8 cellular contexts compared by ENCODE assay signal in the genomic region with DNA sequence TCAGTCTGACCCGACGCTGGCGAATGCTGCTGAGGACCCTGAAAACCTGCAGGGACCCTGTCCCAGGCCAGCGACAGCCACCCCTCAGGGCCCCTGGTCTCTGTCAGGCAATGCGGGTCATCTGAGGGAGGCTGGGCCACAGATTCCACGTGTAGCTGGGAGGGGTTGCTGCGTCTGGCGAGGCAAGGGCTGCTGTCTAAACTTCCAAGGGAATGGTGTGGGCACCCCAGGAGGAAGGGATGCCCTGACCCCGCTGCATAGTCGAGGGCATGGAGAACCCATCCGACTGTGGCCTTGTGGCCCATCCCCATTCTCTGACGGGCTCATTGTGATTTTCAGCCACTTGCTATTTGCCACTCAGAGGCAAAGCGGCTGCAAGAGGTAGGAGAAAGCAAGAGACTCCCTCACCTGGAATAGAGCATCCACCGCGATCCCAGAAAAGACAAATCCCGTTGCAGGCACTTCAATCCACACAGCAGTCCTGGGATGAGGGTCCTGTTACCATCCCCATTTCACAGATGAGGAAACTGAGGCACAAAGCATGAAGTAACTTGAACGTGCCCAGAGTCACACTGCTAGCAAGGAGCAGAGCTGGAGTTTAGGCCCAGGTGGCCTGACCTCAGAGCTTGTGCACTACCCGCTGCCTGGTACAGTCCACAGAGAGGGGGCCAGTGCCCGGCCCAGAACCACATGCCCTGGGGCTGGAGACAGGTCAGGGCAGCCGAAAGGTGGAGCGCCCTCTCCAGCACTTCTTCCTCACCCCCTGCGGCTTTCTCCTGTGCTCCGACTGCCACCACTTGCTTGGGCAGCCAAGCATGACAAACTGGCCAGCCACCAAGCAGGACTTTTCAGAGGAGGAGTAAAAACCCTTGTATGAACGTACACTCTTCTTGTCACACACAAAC.
DNase-seq lines count a peak whose midpoint lies in the region; ATAC-seq, FAIRE-seq and TF ChIP-seq lines count a peak whose summit lies in the region.

No MANE protein-coding gene starts in this region.

- in situ Hi-C loops in HepG2 (cut with HindIII; ENCODE audit: extremely low pct_ligation_motif_present, low pct_unique_long_range_greater_than_20kb) = loop anchor here (10.0 kb wide), 1 partner anchor 147 kb away; no protein-coding TSS in a partner anchor

- BruUV-seq in HepG2 (replicated peaks; lab: Mats Ljungman, UMichigan) = no TSS peak

- no peak for TF ChIP-seq RAD21 in HepG2 (CRISPR knock-in tag; IDR thresholded peaks at IDR 0.05)

- H3K27ac Mint-ChIP-seq in activated CD8-positive, alpha-beta T cell treated with anti-CD3 and anti-CD28 coated beads, Interleukin-2, amount 10 ng/mL, durations not matched to agents 7 days and 5 days = peak overlapping the region; percentile 62

- CTCF ChIA-PET in activated CD8-positive, alpha-beta T cell treated with anti-CD3 and anti-CD28 coated beads, Interleukin-2, amount 10 ng/mL, durations not matched to agents 7 days and 5 days (lab: Charles Lee) = interaction anchor here (0.5 to 7.7 kb wide), 66 partner anchors 8 to 717 kb away, joined by 3 to 127 read pairs (median 7); no protein-coding TSS in a partner anchor
- CTCF ChIA-PET in HepG2 (lab: Yijun Ruan, JAX; ENCODE audit: low intra/inter-chr PET ratio, low total read pairs) = interaction anchor here (1.4 to 2.0 kb wide), 3 partner anchors 22 to 143 kb away, joined by 6 to 9 read pairs (median 6); no protein-coding TSS in a partner anchor

- POLR2A ChIA-PET in activated CD8-positive, alpha-beta T cell treated with anti-CD3 and anti-CD28 coated beads, Interleukin-2, amount 10 ng/mL, durations not matched to agents 7 days and 5 days (lab: Charles Lee) = interaction anchor here (0.6 to 1.7 kb wide), 11 partner anchors 12 to 150 kb away, joined by 3 to 6 read pairs (median 3); no protein-coding TSS in a partner anchor
- POLR2A ChIA-PET in HepG2 (lab: Yijun Ruan, JAX) = interaction anchor here (0.6 to 2.2 kb wide), 8 partner anchors 14 to 99 kb away, joined by 3 to 5 read pairs (median 4); no protein-coding TSS in a partner anchor

- DNase-seq in heart left ventricle (peak in 1 of 5 donors; percentile 61), left cardiac atrium (no peak), HepG2 (ENCODE audit: low spot score) (no peak), vagina (ENCODE audit: extremely low spot score in 2 of 2) (no peak), LoVo (ENCODE audit: low spot score) (no peak), cerebellar cortex (ENCODE audit: low spot score) (no peak), NCI-H2227 (lab: John Stamatoyannopoulos, UW; ENCODE audit: unreplicated experiment) (no peak)
- DNase-seq in activated CD8-positive, alpha-beta T cell treated with anti-CD3 and anti-CD28 coated beads, Interleukin-2, amount 10 ng/mL, durations not matched to agents 7 days and 5 days = no peak

- no peak overlapping the region for H2AFZ ChIP-seq in HepG2 (ENCODE audit: low read length)

- peaks cover 74% of the 10 kb centered on the region for H3K36me3 Mint-ChIP-seq in activated CD8-positive, alpha-beta T cell treated with anti-CD3 and anti-CD28 coated beads, Interleukin-2, amount 10 ng/mL, durations not matched to agents 7 days and 5 days (ENCODE audit: low read depth)

- no peak for TF ChIP-seq EP300 in HepG2 (IDR thresholded peaks at IDR 0.05; ENCODE audit: low read depth in 2 of 2, low read length in 2 of 2)
- TF ChIP-seq EP300 in HepG2 (CRISPR knock-in tag; IDR thresholded peaks at IDR 0.05; ENCODE audit: borderline replicate concordance) = no peak

- no peak overlapping the region for H3K4me2 ChIP-seq in HepG2 (ENCODE audit: low read depth, low read length)

- TF ChIP-seq CTCF in heart left ventricle (IDR thresholded peaks at IDR 0.05) (no peak), HepG2 (CRISPR knock-in tag; IDR thresholded peaks at IDR 0.05) (no peak), vagina (IDR thresholded peaks at IDR 0.05) (no peak)

- ATAC-seq in heart left ventricle (no peak), left cardiac atrium (no peak), HepG2 (no peak)
- no peak for ATAC-seq in activated CD8-positive, alpha-beta T cell treated with anti-CD3 and anti-CD28 coated beads, Interleukin-2, amount 10 ng/mL, durations not matched to agents 7 days and 5 days

- H3K4me1 ChIP-seq in heart left ventricle = peaks cover 7 to 91% (median 59%) of the 10 kb centered on the region in 12 donors
- H3K4me1 ChIP-seq in HepG2 (ENCODE audit: insufficient read depth, low read length) = peaks cover 100% of the 10 kb centered on the region
- peaks cover 97% of the 10 kb centered on the region for H3K4me1 ChIP-seq in vagina

- peaks cover 78% of the 10 kb centered on the region for H3K4me1 Mint-ChIP-seq in activated CD8-positive, alpha-beta T cell treated with anti-CD3 and anti-CD28 coated beads, Interleukin-2, amount 10 ng/mL, durations not matched to agents 7 days and 5 days (ENCODE audit: low read depth)

- H3K36me3 ChIP-seq in heart left ventricle (peaks cover 0 to 71% (median 35%) of the 10 kb centered on the region in 9 donors), HepG2 (replicated peaks in 1 of 2; ENCODE audit: control insufficient read depth in 1 of 2, insufficient read depth in 2 of 2, low read length in 2 of 2) (peaks cover 17 to 34% of the 10 kb centered on the region in 2 experiments), vagina (peaks cover 0 to 9% of the 10 kb centered on the region in 2 donors)

- TF ChIP-seq POLR2A in heart left ventricle (IDR thresholded peaks at IDR 0.05) = no peak
- TF ChIP-seq POLR2A in HepG2 (IDR thresholded peaks at IDR 0.05; ENCODE audit: insufficient read depth in 1 of 2, low read depth in 2 of 2, low read length in 2 of 2) = no peak
- no peak for TF ChIP-seq POLR2A in vagina (IDR thresholded peaks at IDR 0.05)

- H3K27me3 ChIP-seq in heart left ventricle (no peaks in the 10 kb centered on the region), HepG2 (ENCODE audit: control insufficient read depth in 1 of 2, insufficient read depth in 2 of 2, low read length in 2 of 2) (no peaks in the 10 kb centered on the region), vagina (no peaks in the 10 kb centered on the region)

- no peaks in the 10 kb centered on the region for H3K9me3 Mint-ChIP-seq in activated CD8-positive, alpha-beta T cell treated with anti-CD3 and anti-CD28 coated beads, Interleukin-2, amount 10 ng/mL, durations not matched to agents 7 days and 5 days (ENCODE audit: insufficient read depth)

- H3K9ac ChIP-seq in HepG2 (ENCODE audit: insufficient read depth, low read depth, low read length) = no peak overlapping the region

- H3K27ac ChIP-seq in heart left ventricle (peak overlapping the region in 9 of 12 donors; percentile 13 to 81 (median 44)), HepG2 (ENCODE audit: extremely low read length, insufficient read depth, low read length) (peak overlapping the region; percentile 35), vagina (peak overlapping the region; percentile 86)

- H3K4me3 ChIP-seq in heart left ventricle (no peak overlapping the region), HepG2 (replicated peaks in 1 of 3; ENCODE audit: insufficient read depth in 1 of 3, low read depth in 2 of 3, low read length in 3 of 3) (no peak overlapping the region), vagina (no peak overlapping the region)

- WGBS in heart left ventricle, 4 donors = 79 to 90% (median 85%) methylated on average over 21 to 24 of the region's 24 CpGs
- 90% methylated on average over 13 of the region's 24 CpGs for WGBS in HepG2 (ENCODE audit: low lambda C conversion rate)

- no peak overlapping the region for H3K4me3 Mint-ChIP-seq in activated CD8-positive, alpha-beta T cell treated with anti-CD3 and anti-CD28 coated beads, Interleukin-2, amount 10 ng/mL, durations not matched to agents 7 days and 5 days

- H3K27me3 Mint-ChIP-seq in activated CD8-positive, alpha-beta T cell treated with anti-CD3 and anti-CD28 coated beads, Interleukin-2, amount 10 ng/mL, durations not matched to agents 7 days and 5 days (ENCODE audit: low read depth) = no peaks in the 10 kb centered on the region

- H3K9me3 ChIP-seq in heart left ventricle (no peaks in the 10 kb centered on the region), HepG2 (ENCODE audit: low read length) (no peaks in the 10 kb centered on the region), vagina (no peaks in the 10 kb centered on the region)

- intact Hi-C loops in heart left ventricle (cut with DNase I) = loop anchor here in 9 of 10 donors (2.0 to 10.0 kb wide), 13 partner anchors 107 to 527 kb away; a partner anchor contains a TSS
- intact Hi-C loops in left cardiac atrium (cut with DNase I) = loop anchor here (2.0 to 10.0 kb wide), 3 partner anchors 110 to 143 kb away; no protein-coding TSS in a partner anchor
- intact Hi-C loops in HepG2 (cut with micrococcal nuclease; ENCODE audit: unreplicated experiment) = loop anchor here (1.0 to 2.0 kb wide), 4 partner anchors 15 to 143 kb away; no protein-coding TSS in a partner anchor
- intact Hi-C loops in vagina (cut with DNase I) = loop anchor here (10.0 kb wide), 2 partner anchors 137 to 207 kb away; no protein-coding TSS in a partner anchor

- FAIRE-seq in HepG2 (lab: Jason Lieb, UNC) = no peak

- peaks cover 89% of the 10 kb centered on the region for H3K79me2 ChIP-seq in HepG2 (ENCODE audit: insufficient read depth, low read length)

- peaks cover 9% of the 10 kb centered on the region for H4K20me1 ChIP-seq in HepG2 (ENCODE audit: insufficient read depth, low read length)

TF ChIP-seq in HepG2, 621 proteins besides CTCF, POLR2A, EP300 and RAD21 (continues in another document):
- TF ChIP-seq ZNF337 (CRISPR knock-in tag; IDR thresholded peaks at IDR 0.05; ENCODE audit: borderline replicate concordance, low read depth) = no peak
- TF ChIP-seq KMT2A (CRISPR knock-in tag; IDR thresholded peaks at IDR 0.05) = 0 out of 2 replicates have a peak, but pooled peaks have one; percentile 8
- no peak for TF ChIP-seq CENPX (CRISPR knock-in tag; IDR thresholded peaks at IDR 0.05)
- TF ChIP-seq SNAPC2 (CRISPR knock-in tag; IDR thresholded peaks at IDR 0.05) = no peak
- TF ChIP-seq AGO2 (optimal IDR thresholded peaks at IDR 0.05; ENCODE audit: low read depth, low read length) = peak; percentile 72
- no peak for TF ChIP-seq HNRNPK (IDR thresholded peaks at IDR 0.05; ENCODE audit: low read depth, low read length, poor library complexity, severe bottlenecking)
- TF ChIP-seq, protein P1, sequence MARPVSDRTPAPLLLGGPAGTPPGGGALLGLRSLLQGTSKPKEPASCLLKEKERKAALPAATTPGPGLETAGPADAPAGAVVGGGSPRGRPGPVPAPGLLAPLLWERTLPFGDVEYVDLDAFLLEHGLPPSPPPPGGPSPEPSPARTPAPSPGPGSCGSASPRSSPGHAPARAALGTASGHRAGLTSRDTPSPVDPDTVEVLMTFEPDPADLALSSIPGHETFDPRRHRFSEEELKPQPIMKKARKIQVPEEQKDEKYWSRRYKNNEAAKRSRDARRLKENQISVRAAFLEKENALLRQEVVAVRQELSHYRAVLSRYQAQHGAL (CRISPR knock-in tag; IDR thresholded peaks at IDR 0.05; ENCODE audit: not compliant biosample characterization) = no peak
- no peak for TF ChIP-seq MTF2 (CRISPR knock-in tag; IDR thresholded peaks at IDR 0.05; ENCODE audit: borderline replicate concordance)
- TF ChIP-seq POGZ (CRISPR knock-in tag; IDR thresholded peaks at IDR 0.05) = no peak
- TF ChIP-seq MEF2D (CRISPR knock-in tag; IDR thresholded peaks at IDR 0.05) = no peak
- TF ChIP-seq ZNF577 (CRISPR knock-in tag; IDR thresholded peaks at IDR 0.05; ENCODE audit: borderline replicate concordance, low read depth) = no peak
- TF ChIP-seq IRF2 (CRISPR knock-in tag; IDR thresholded peaks at IDR 0.05) = no peak

Comparison
In these comparisons a context has a peak if more than half of its experiments do, and no peak if none do; other contexts are left out.
1. H3K27ac ChIP-seq: peak in every context shown above with its lines; median percentile 86 in vagina; 44 in heart left ventricle; 35 in HepG2.